Comparison of ENCODE assay signal across 12 cellular contexts in genomic region chr7:2244404-2244803, GRCh38.
"Had no signal": no experiment of that assay in that cellular context is flagged by ENCODE, and none has a peak within 500 bp of the region (broad histone marks: within the 10 kb centered on the region; RNA-seq: fewer than 3 reads in every experiment).

No MANE protein-coding gene starts in this region.

- DNase-seq: activated CD4-positive, alpha-beta T cell treated with anti-CD3 and anti-CD28 coated beads, Interleukin-2, amount 50 U/mL, for 1 hour; activated CD8-positive, alpha-beta memory T cell treated with anti-CD3 and anti-CD28 coated beads for 24 hours; activated naive CD4-positive, alpha-beta T cell treated with anti-CD3 and anti-CD28 coated beads for 36 hours; erythroblast; gastrocnemius medialis; heart right ventricle; lower lobe of right lung; retina; stimulated activated CD4-positive, alpha-beta T cell treated with anti-CD3 and anti-CD28 coated beads, Interleukin-12 subunit alpha, Interleukin-12 subunit beta, amount 100 ng/mL, for 4 hours; T-helper 2 cell; transverse colon had no signal

- ATAC-seq: gastrocnemius medialis; heart right ventricle; lower lobe of right lung; stimulated activated memory B cell treated with anti-CD40 and anti-IgM and Interleukin-4, amounts not matched to agents 10 μg/mL and 1 μg/mL and 100 μg/mL, for 72 hours had no signal

- H3K9me3 Mint-ChIP-seq: activated naive CD4-positive, alpha-beta T cell treated with anti-CD3 and anti-CD28 coated beads for 36 hours; stimulated activated memory B cell treated with anti-CD40 and anti-IgM and Interleukin-4, amounts not matched to agents 10 μg/mL and 1 μg/mL and 100 μg/mL, for 72 hours had no signal

- H3K4me3 Mint-ChIP-seq: stimulated activated memory B cell treated with anti-CD40 and anti-IgM and Interleukin-4, amounts not matched to agents 10 μg/mL and 1 μg/mL and 100 μg/mL, for 72 hours had no signal

- H3K27me3 Mint-ChIP-seq: stimulated activated memory B cell treated with anti-CD40 and anti-IgM and Interleukin-4, amounts not matched to agents 10 μg/mL and 1 μg/mL and 100 μg/mL, for 72 hours had no signal

- H3K27ac Mint-ChIP-seq: activated naive CD4-positive, alpha-beta T cell treated with anti-CD3 and anti-CD28 coated beads for 36 hours; stimulated activated memory B cell treated with anti-CD40 and anti-IgM and Interleukin-4, amounts not matched to agents 10 μg/mL and 1 μg/mL and 100 μg/mL, for 72 hours had no signal
